Comparison of ENCODE assay signal across 8 cellular contexts in genomic region chrX:51144828-51145442, GRCh38.
DNase-seq lines count a peak whose midpoint lies in the region; ATAC-seq, FAIRE-seq and TF ChIP-seq lines count a peak whose summit lies in the region.

No MANE protein-coding gene starts in this region.

- TF ChIP-seq RAD21 in K562 (CRISPR knock-in tag; conservative IDR thresholded peaks at IDR 0.05 in 1 of 2, IDR thresholded peaks at IDR 0.05 in 1 of 2): peak in 1 of 2 experiments; percentile 43; a peak in 2 of 4 replicates

- H3K4me2 ChIP-seq in K562 (ENCODE audit: insufficient read depth, low read length): no peak overlapping the region

- no peaks in the 10 kb centered on the region for H3K79me2 ChIP-seq in K562 (ENCODE audit: control insufficient read depth, insufficient read depth, low read length)

- H3K27me3 ChIP-seq in AG04450 (ENCODE audit: control insufficient read depth, insufficient read depth, low read length) (no peaks in the 10 kb centered on the region), K562 (ENCODE audit: control insufficient read depth in 2 of 2, insufficient read depth in 2 of 2, low read length in 2 of 2) (no peaks in the 10 kb centered on the region), right lobe of liver (no peaks in the 10 kb centered on the region)

- TF ChIP-seq CTCF in AG04450 (IDR thresholded peaks at IDR 0.05; ENCODE audit: low read depth, low read length) (peak; percentile 54), K562 (IDR thresholded peaks at IDR 0.05 in 2 of 3, conservative IDR thresholded peaks at IDR 0.05 in 1 of 3; ENCODE audit: insufficient read depth in 2 of 3, low read depth in 1 of 3, low read length in 3 of 3) (peak; percentile 64 to 76 (median 67)), right lobe of liver (IDR thresholded peaks at IDR 0.05) (peak; percentile 45 to 72 (median 66))

- in situ Hi-C loops in K562 (cut with MboI): no loop called here

- H3K4me3 ChIP-seq in AG04450 (ENCODE audit: low read depth, low read length): no peak overlapping the region
- no peak overlapping the region for H3K4me3 ChIP-seq in K562
- H3K4me3 ChIP-seq in right lobe of liver: no peak overlapping the region

- 0% methylated on average over 3 of the region's 3 CpGs for whole genome bisulfite sequencing in K562 (ENCODE audit: insufficient coverage, low coverage, missing lambda C conversion rate)
- 19% methylated on average over 3 of the region's 3 CpGs for WGBS in right lobe of liver (ENCODE audit: insufficient coverage, low coverage, low lambda C conversion rate, missing lambda C conversion rate)

- no peak overlapping the region for H3K9ac ChIP-seq in K562 (ENCODE audit: insufficient read depth in 1 of 2, low read depth in 2 of 2, low read length in 2 of 2)

- H2AFZ ChIP-seq in K562 (ENCODE audit: low read depth, low read length): no peak overlapping the region

- peak; percentile 54 for FAIRE-seq in K562 (lab: Jason Lieb, UNC)

- H3K36me3 ChIP-seq in K562 (ENCODE audit: control insufficient read depth, insufficient read depth, low read length): no peaks in the 10 kb centered on the region
- H3K36me3 ChIP-seq in right lobe of liver: no peaks in the 10 kb centered on the region

- CTCF ChIA-PET in AG04450 (lab: Charles Lee): interaction anchor here (1.1 kb wide), 1 partner anchor 27 kb away, joined by 4 read pairs; no protein-coding TSS in a partner anchor
- CTCF ChIA-PET in K562 (lab: Yijun Ruan, JAX; ENCODE audit: low intra/inter-chr PET ratio): interaction anchor here (0.8 kb wide), 1 partner anchor 312 kb away, joined by 3 read pairs; no protein-coding TSS in a partner anchor

- H3K27ac ChIP-seq in AG04450 (ENCODE audit: low read depth, low read length) (no peak overlapping the region), K562 (ENCODE audit: extremely low read depth, low read depth, low read length) (no peak overlapping the region), right lobe of liver (no peak overlapping the region)

- intact Hi-C loops in K562 (cut with micrococcal nuclease) (loop anchor here (5.0 to 10.0 kb wide), 2 partner anchors 280 to 312 kb away; no protein-coding TSS in a partner anchor), right lobe of liver (cut with DNase I) (no loop called here)

- ATAC-seq in HG02840 (IDR thresholded peaks at IDR 0.05; ENCODE audit: low FRiP score, unreplicated experiment) (peak; percentile 68), K562 (peak; percentile 90), right lobe of liver (peak; percentile 43 to 75 (median 69))

- BruUV-seq in K562 (replicated peaks; lab: Mats Ljungman, UMichigan): no TSS peak

- H3K9me3 ChIP-seq in AG04450 (ENCODE audit: control insufficient read depth, insufficient read depth, low read length) (no peaks in the 10 kb centered on the region), K562 (replicated peaks; ENCODE audit: control insufficient read depth, insufficient read depth, low read depth, low read length) (no peaks in the 10 kb centered on the region), right lobe of liver (no peaks in the 10 kb centered on the region)

- TF ChIP-seq EP300 in K562 (IDR thresholded peaks at IDR 0.05; ENCODE audit: low read length): no peak

- POLR2A ChIA-PET in AG04450 (lab: Yijun Ruan, JAX) (no interaction called here), K562 (lab: Yijun Ruan, JAX) (no interaction called here)

- no peaks in the 10 kb centered on the region for H3K9me1 ChIP-seq in K562 (ENCODE audit: control insufficient read depth, insufficient read depth, low read length)

- TF ChIP-seq POLR2A in K562 (conservative IDR thresholded peaks at IDR 0.05) (no peak), right lobe of liver (IDR thresholded peaks at IDR 0.05) (no peak)

- DNase-seq in AG04450 (ENCODE audit: low read depth, low spot score) (no peak), ELR (ENCODE audit: low read depth) (peak; percentile 10), NCI-H82 (lab: John Stamatoyannopoulos, UW) (peak; percentile 73), K562 (ENCODE audit: extremely low read depth in 1 of 4, low spot score in 3 of 4) (peak; percentile 32 to 48 (median 41)), right lobe of liver (peak in 1 of 3 donors; percentile 40), NCI-H187 (lab: John Stamatoyannopoulos, UW) (no peak), mesenteric fat pad (ENCODE audit: low spot score) (no peak)

- H3K4me1 ChIP-seq in K562 (replicated peaks in 1 of 2; ENCODE audit: control insufficient read depth in 2 of 2, insufficient read depth in 2 of 2, low read length in 2 of 2) (no peaks in the 10 kb centered on the region), right lobe of liver (no peaks in the 10 kb centered on the region)

- H4K20me1 ChIP-seq in K562 (replicated peaks; ENCODE audit: control insufficient read depth, insufficient read depth, low read length): no peaks in the 10 kb centered on the region

TF ChIP-seq in K562, 482 proteins besides CTCF, POLR2A, EP300 and RAD21:
- TF ChIP-seq ATF1 (CRISPR knock-in tag; IDR thresholded peaks at IDR 0.05) (no peak), ATF1 (tag; IDR thresholded peaks at IDR 0.05) (no peak), ZNF707 (CRISPR knock-in tag; conservative IDR thresholded peaks at IDR 0.05) (no peak), BRD9 (IDR thresholded peaks at IDR 0.05; ENCODE audit: low read depth, partially characterized antibody) (no peak), PHB2 (IDR thresholded peaks at IDR 0.05; ENCODE audit: low read depth) (no peak), HLTF (IDR thresholded peaks at IDR 0.05) (no peak), ID3 (CRISPR knock-in tag; IDR thresholded peaks at IDR 0.05) (no peak), ID3 (tag; IDR thresholded peaks at IDR 0.05) (no peak), SRF (CRISPR knock-in tag; IDR thresholded peaks at IDR 0.05) (no peak), ZNF584 (CRISPR knock-in tag; IDR thresholded peaks at IDR 0.05; ENCODE audit: low read depth) (no peak), CBFA2T3 (IDR thresholded peaks at IDR 0.05) (no peak), IRF2 (CRISPR knock-in tag; IDR thresholded peaks at IDR 0.05) (no peak), JUN (IDR thresholded peaks at IDR 0.05; ENCODE audit: borderline replicate concordance, low read depth, low read length) (no peak), JUN (CRISPR knock-in tag; IDR thresholded peaks at IDR 0.05; ENCODE audit: borderline replicate concordance) (no peak), HES1 (IDR thresholded peaks at IDR 0.05; ENCODE audit: low read depth) (no peak), NUFIP1 (IDR thresholded peaks at IDR 0.05; ENCODE audit: partially characterized antibody) (no peak), FOXA3 (CRISPR knock-in tag; conservative IDR thresholded peaks at IDR 0.05 in 1 of 2, IDR thresholded peaks at IDR 0.05 in 1 of 2) (no peak), KAT7 (CRISPR knock-in tag; IDR thresholded peaks at IDR 0.05; ENCODE audit: borderline replicate concordance) (no peak), ZNF282 (CRISPR knock-in tag; IDR thresholded peaks at IDR 0.05) (no peak), THRA (IDR thresholded peaks at IDR 0.05) (no peak), PKNOX1 (IDR thresholded peaks at IDR 0.05) (no peak)

Comparison
In these comparisons a context has a peak if more than half of its experiments do, and no peak if none do; other contexts are left out.
1. DNase-seq: peak in ELR (single experiment), NCI-H82 (single experiment) and K562 (4 of 4); none in AG04450 (single experiment), NCI-H187 (0 of 2) and mesenteric fat pad (single experiment).
2. Peak in every context shown above with its lines, with median percentiles within 50 percentile points of each other: CTCF ChIP-seq and ATAC-seq.